Comparison of ENCODE assay signal across 17 cellular contexts in the genomic region with DNA sequence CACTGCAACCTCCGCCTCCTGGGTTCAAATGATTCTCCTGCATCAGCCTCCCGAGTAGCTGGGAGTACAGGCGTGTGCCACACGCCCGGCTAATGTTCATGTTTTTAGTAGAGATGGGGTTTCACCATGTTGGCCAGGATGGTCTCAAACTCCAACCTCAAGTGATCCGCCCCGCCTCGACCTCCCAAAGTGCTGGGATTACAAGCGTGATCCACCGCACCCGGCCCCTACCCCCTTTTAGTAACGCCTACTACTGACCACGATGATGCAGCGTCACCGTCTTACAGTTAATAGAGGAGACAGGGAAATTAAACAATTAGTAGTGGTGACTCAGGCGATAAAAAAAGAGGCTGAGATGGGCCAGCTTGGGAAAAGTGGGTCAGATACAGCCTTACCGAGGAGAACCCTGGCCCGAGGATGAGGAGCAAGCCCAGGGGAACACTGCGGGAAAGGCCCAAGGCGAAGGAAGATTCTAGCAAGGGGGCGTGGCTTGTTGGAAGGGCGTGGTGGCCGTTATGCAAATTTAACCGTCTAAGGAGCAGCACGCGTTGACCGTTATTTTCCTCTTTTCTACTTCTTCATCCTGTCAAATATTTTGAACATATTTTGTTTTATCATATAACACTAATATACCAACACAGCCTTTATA. TPM values are rescaled to one million over a fixed set of nuclear protein-coding genes. Genes with fewer than 3 reads are reported as not detected.
A peak's percentile ranks its signal among the peaks of the same experiment; 100 is the strongest.
DNase-seq lines count a peak whose midpoint lies in the region; ATAC-seq, FAIRE-seq and TF ChIP-seq lines count a peak whose summit lies in the region.
"Had no signal": no experiment of that assay in that cellular context is flagged by ENCODE, and none has a peak within 500 bp of the region (broad histone marks: within the 10 kb centered on the region; RNA-seq: fewer than 3 reads in every experiment).

No MANE protein-coding gene starts in this region.

- peaks cover 27 to 38% (median 34%) of the 10 kb centered on the region in 4 donors for H3K4me1 Mint-ChIP-seq in CD4-positive, alpha-beta memory T cell
- H3K4me1 Mint-ChIP-seq in HFFc6 (ENCODE audit: low read depth), result peaks cover 25% of the 10 kb centered on the region
- peaks cover 26% of the 10 kb centered on the region for H3K4me1 Mint-ChIP-seq in activated naive CD8-positive, alpha-beta T cell treated with anti-CD3 and anti-CD28 coated beads, Interleukin-2, amount 10 ng/mL, durations not matched to agents 7 days and 5 days
- H3K4me1 Mint-ChIP-seq in natural killer cell treated with Interleukin-12 subunit alpha and Interleukin-12 subunit beta and Interleukin-15 and Interleukin-18, amount 100 ng/mL, for 72 hours (ENCODE audit: low read depth in 2 of 2), result peaks cover 27 to 30% of the 10 kb centered on the region in 2 donors

- POLR2A ChIA-PET in CD4-positive, alpha-beta memory T cell (lab: Charles Lee; ENCODE audit: partially characterized antibody), result interaction anchor here (1.7 kb wide), 1 partner anchor 413 kb away, joined by 5 read pairs; no protein-coding TSS in a partner anchor
- POLR2A ChIA-PET in activated naive CD8-positive, alpha-beta T cell treated with anti-CD3 and anti-CD28 coated beads, Interleukin-2, amount 10 ng/mL, durations not matched to agents 7 days and 5 days (lab: Charles Lee), result no interaction called here

- no peak for ATAC-seq in activated naive CD8-positive, alpha-beta T cell treated with anti-CD3 and anti-CD28 coated beads, Interleukin-2, amount 10 ng/mL, durations not matched to agents 7 days and 5 days (ENCODE audit: low read depth)
- no peak for ATAC-seq in natural killer cell treated with Interleukin-12 subunit alpha and Interleukin-12 subunit beta and Interleukin-15 and Interleukin-18, amount 100 ng/mL, for 72 hours
- ATAC-seq: heart right ventricle, right cardiac atrium had no signal

- H3K4me3 Mint-ChIP-seq in CD4-positive, alpha-beta memory T cell, result peak overlapping the region; percentile 20 to 55 (median 34)
- peak overlapping the region; percentile 36; the same call in 1 of the 2 replicates for H3K4me3 Mint-ChIP-seq in HFFc6
- peak overlapping the region; percentile 31 for H3K4me3 Mint-ChIP-seq in activated naive CD8-positive, alpha-beta T cell treated with anti-CD3 and anti-CD28 coated beads, Interleukin-2, amount 10 ng/mL, durations not matched to agents 7 days and 5 days
- no peak overlapping the region for H3K4me3 Mint-ChIP-seq in natural killer cell treated with Interleukin-12 subunit alpha and Interleukin-12 subunit beta and Interleukin-15 and Interleukin-18, amount 100 ng/mL, for 72 hours

- H3K27ac ChIP-seq in CD4-positive, alpha-beta memory T cell (ENCODE audit: low read depth, low read length), result no peak overlapping the region
- no peak overlapping the region for H3K27ac ChIP-seq in right atrium auricular region

- peaks cover 26% of the 10 kb centered on the region for H3K4me1 ChIP-seq in CD4-positive, alpha-beta memory T cell (ENCODE audit: insufficient read depth, low read length)
- peaks cover 0 to 27% of the 10 kb centered on the region in 2 donors for H3K4me1 ChIP-seq in right atrium auricular region

- peak overlapping the region in 6 of 7 donors; percentile 13 to 92 (median 30) for H3K27ac Mint-ChIP-seq in CD4-positive, alpha-beta memory T cell
- no peak overlapping the region for H3K27ac Mint-ChIP-seq in HFFc6
- no peak overlapping the region for H3K27ac Mint-ChIP-seq in activated naive CD8-positive, alpha-beta T cell treated with anti-CD3 and anti-CD28 coated beads, Interleukin-2, amount 10 ng/mL, durations not matched to agents 7 days and 5 days
- H3K27ac Mint-ChIP-seq in natural killer cell treated with Interleukin-12 subunit alpha and Interleukin-12 subunit beta and Interleukin-15 and Interleukin-18, amount 100 ng/mL, for 72 hours, result peak overlapping the region; percentile 22 to 64

- H3K9me3 Mint-ChIP-seq in CD4-positive, alpha-beta memory T cell, result peaks cover 0 to 4% (median 0%) of the 10 kb centered on the region in 8 donors
- H3K9me3 Mint-ChIP-seq in HFFc6, result no peaks in the 10 kb centered on the region
- H3K9me3 Mint-ChIP-seq in activated naive CD8-positive, alpha-beta T cell treated with anti-CD3 and anti-CD28 coated beads, Interleukin-2, amount 10 ng/mL, durations not matched to agents 7 days and 5 days, result no peaks in the 10 kb centered on the region
- no peaks in the 10 kb centered on the region for H3K9me3 Mint-ChIP-seq in natural killer cell treated with Interleukin-12 subunit alpha and Interleukin-12 subunit beta and Interleukin-15 and Interleukin-18, amount 100 ng/mL, for 72 hours

- H3K9me3 ChIP-seq in CD4-positive, alpha-beta memory T cell (ENCODE audit: control insufficient read depth in 1 of 2, low read length in 2 of 2), result no peaks in the 10 kb centered on the region
- H3K9me3 ChIP-seq in right atrium auricular region, result no peaks in the 10 kb centered on the region
- H3K9me3 ChIP-seq: heart right ventricle had no signal

- peaks cover 13% of the 10 kb centered on the region for H3K36me3 ChIP-seq in CD4-positive, alpha-beta memory T cell (ENCODE audit: insufficient read depth, low read length)
- H3K36me3 ChIP-seq in right atrium auricular region, result peaks cover 18% of the 10 kb centered on the region

- intact Hi-C loops in CD4-positive, alpha-beta memory T cell (cut with micrococcal nuclease), result loop anchor here (5.0 to 10.0 kb wide), 2 partner anchors 114 to 962 kb away; a partner anchor contains a TSS

- H3K36me3 Mint-ChIP-seq in CD4-positive, alpha-beta memory T cell, result peaks cover 18 to 34% of the 10 kb centered on the region in 2 donors
- peaks cover 28% of the 10 kb centered on the region for H3K36me3 Mint-ChIP-seq in HFFc6 (ENCODE audit: low read depth)
- H3K36me3 Mint-ChIP-seq in activated naive CD8-positive, alpha-beta T cell treated with anti-CD3 and anti-CD28 coated beads, Interleukin-2, amount 10 ng/mL, durations not matched to agents 7 days and 5 days, result peaks cover 20% of the 10 kb centered on the region
- peaks cover 18% of the 10 kb centered on the region for H3K36me3 Mint-ChIP-seq in natural killer cell treated with Interleukin-12 subunit alpha and Interleukin-12 subunit beta and Interleukin-15 and Interleukin-18, amount 100 ng/mL, for 72 hours

- no peaks in the 10 kb centered on the region for H3K27me3 ChIP-seq in CD4-positive, alpha-beta memory T cell (ENCODE audit: insufficient read depth, low read length)
- H3K27me3 ChIP-seq in right atrium auricular region, result no peaks in the 10 kb centered on the region
- H3K27me3 ChIP-seq: heart right ventricle had no signal

- no peak overlapping the region for H3K4me3 ChIP-seq in CD4-positive, alpha-beta memory T cell (ENCODE audit: low read length in 2 of 2)
- no peak overlapping the region for H3K4me3 ChIP-seq in right atrium auricular region

- no peak for FAIRE-seq in HTR-8/SVneo (lab: Jason Lieb, UNC)

- CTCF ChIA-PET in CD4-positive, alpha-beta memory T cell (lab: Charles Lee; ENCODE audit: partially characterized antibody), result no interaction called here

- H3K27me3 Mint-ChIP-seq in CD4-positive, alpha-beta memory T cell, result no peaks in the 10 kb centered on the region
- H3K27me3 Mint-ChIP-seq in HFFc6 (ENCODE audit: insufficient read depth), result no peaks in the 10 kb centered on the region
- H3K27me3 Mint-ChIP-seq in activated naive CD8-positive, alpha-beta T cell treated with anti-CD3 and anti-CD28 coated beads, Interleukin-2, amount 10 ng/mL, durations not matched to agents 7 days and 5 days, result peaks cover 2% of the 10 kb centered on the region
- no peaks in the 10 kb centered on the region for H3K27me3 Mint-ChIP-seq in natural killer cell treated with Interleukin-12 subunit alpha and Interleukin-12 subunit beta and Interleukin-15 and Interleukin-18, amount 100 ng/mL, for 72 hours

- TF ChIP-seq CTCF in HFFc6 (IDR thresholded peaks at IDR 0.05) (no peak), right atrium auricular region (IDR thresholded peaks at IDR 0.05) (no peak)

- no peak for DNase-seq in CD4-positive, alpha-beta memory T cell
- DNase-seq in HFFc6, result no peak
- DNase-seq in activated naive CD8-positive, alpha-beta T cell treated with anti-CD3 and anti-CD28 coated beads, Interleukin-2, amount 10 ng/mL, durations not matched to agents 7 days and 5 days, result no peak
- no peak for DNase-seq in natural killer cell treated with Interleukin-12 subunit alpha and Interleukin-12 subunit beta and Interleukin-15 and Interleukin-18, amount 100 ng/mL, for 72 hours (ENCODE audit: low spot score)
- DNase-seq in DMS53 (lab: John Stamatoyannopoulos, UW), result no peak
- DNase-seq in HTR-8/SVneo (ENCODE audit: insufficient read length, low spot score), result no peak
- DNase-seq in effector CD4-positive, alpha-beta T cell, result no peak
- no peak for DNase-seq in right atrium auricular region (ENCODE audit: low spot score)
- DNase-seq: activated CD8-positive, alpha-beta memory T cell treated with anti-CD3 and anti-CD28 coated beads for 24 hours; GF-D8; MV-4-11; stimulated activated CD4-positive, alpha-beta T cell treated with anti-CD3 and anti-CD28 coated beads, Interleukin-1b, Interleukin-23, amount 100 ng/mL, for 48 hours; trophoblast cell had no signal

RNA-seq across cellular contexts. Expression of a gene that starts 1.6 kb away (rescaled TPM):
- total RNA-seq in CD4-positive, alpha-beta memory T cell, result 10 to 100 TPM; 91.3 to 94.3 TPM
- 10 to 100 TPM; 10.1 to 39.2 TPM for polyA plus RNA-seq in CD4-positive, alpha-beta memory T cell
- total RNA-seq in HFFc6 (2021; fragmentation: NEBNext Ultra II Directional; extraction: Animal tissue kit (Norgen Biotek cat#: 25700)), result 10 to 100 TPM; 14.9 to 18.7 (median 17.7) TPM
- total RNA-seq in activated naive CD8-positive, alpha-beta T cell treated with anti-CD3 and anti-CD28 coated beads, Interleukin-2, amount 10 ng/mL, durations not matched to agents 7 days and 5 days, result 10 to 100 TPM; 64.0 to 69.4 TPM
- 10 to 100 TPM; 66.1 to 67.4 TPM for total RNA-seq in natural killer cell treated with Interleukin-12 subunit alpha and Interleukin-12 subunit beta and Interleukin-15 and Interleukin-18, amount 100 ng/mL, for 72 hours
- 10 to 100 TPM; 32.3 to 33.9 TPM for total RNA-seq in right atrium auricular region

RNA-seq across cellular contexts. Expression of a gene that starts 50.2 kb away (rescaled TPM):
- total RNA-seq in CD4-positive, alpha-beta memory T cell, result 10 to 100 TPM; 22.2 TPM
- polyA plus RNA-seq in CD4-positive, alpha-beta memory T cell, result 1 to 10 TPM; 5.8 to 9.3 TPM
- total RNA-seq in HFFc6 (2021; fragmentation: NEBNext Ultra II Directional; extraction: Animal tissue kit (Norgen Biotek cat#: 25700)), result 10 to 100 TPM in 4 of 6 experiments, 1 to 10 TPM in 2; 8.5 to 11.7 (median 10.4) TPM
- total RNA-seq in activated naive CD8-positive, alpha-beta T cell treated with anti-CD3 and anti-CD28 coated beads, Interleukin-2, amount 10 ng/mL, durations not matched to agents 7 days and 5 days, result 10 to 100 TPM; 31.3 to 32.5 TPM
- 10 to 100 TPM; 17.1 to 29.2 TPM for total RNA-seq in natural killer cell treated with Interleukin-12 subunit alpha and Interleukin-12 subunit beta and Interleukin-15 and Interleukin-18, amount 100 ng/mL, for 72 hours
- 10 to 100 TPM; 14.9 to 17.3 TPM for total RNA-seq in right atrium auricular region

RNA-seq across cellular contexts. Expression of a gene that starts 53.6 kb away (rescaled TPM):
- total RNA-seq in CD4-positive, alpha-beta memory T cell, result not detected
- not detected for polyA plus RNA-seq in CD4-positive, alpha-beta memory T cell
- total RNA-seq in HFFc6 (2021; fragmentation: NEBNext Ultra II Directional; extraction: Animal tissue kit (Norgen Biotek cat#: 25700)), result not detected
- not detected for total RNA-seq in activated naive CD8-positive, alpha-beta T cell treated with anti-CD3 and anti-CD28 coated beads, Interleukin-2, amount 10 ng/mL, durations not matched to agents 7 days and 5 days
- not detected for total RNA-seq in natural killer cell treated with Interleukin-12 subunit alpha and Interleukin-12 subunit beta and Interleukin-15 and Interleukin-18, amount 100 ng/mL, for 72 hours
- total RNA-seq in right atrium auricular region, result 1 to 10 TPM; 3.3 to 8.6 TPM
- total RNA-seq: T-helper 2 cell treated with Interferon-gamma antibody and Interleukin-4, amounts not matched to agents 100 ng/mL and 5 ng/mL, for 36 hours had no signal
- polyA plus RNA-seq: esophagus had no signal

Comparison
In these comparisons a context has a peak if more than half of its experiments do, and no peak if none do; other contexts are left out.
1. H3K27ac Mint-ChIP-seq: peak in CD4-positive, alpha-beta memory T cell (6 of 7) and natural killer cell treated with Interleukin-12 subunit alpha and Interleukin-12 subunit beta and Interleukin-15 and Interleukin-18, amount 100 ng/mL, for 72 hours (2 of 2); none in HFFc6 (single experiment) and activated naive CD8-positive, alpha-beta T cell treated with anti-CD3 and anti-CD28 coated beads, Interleukin-2, amount 10 ng/mL, durations not matched to agents 7 days and 5 days (single experiment).